ENCODE assay signal across 8 cellular contexts in the genomic region with DNA sequence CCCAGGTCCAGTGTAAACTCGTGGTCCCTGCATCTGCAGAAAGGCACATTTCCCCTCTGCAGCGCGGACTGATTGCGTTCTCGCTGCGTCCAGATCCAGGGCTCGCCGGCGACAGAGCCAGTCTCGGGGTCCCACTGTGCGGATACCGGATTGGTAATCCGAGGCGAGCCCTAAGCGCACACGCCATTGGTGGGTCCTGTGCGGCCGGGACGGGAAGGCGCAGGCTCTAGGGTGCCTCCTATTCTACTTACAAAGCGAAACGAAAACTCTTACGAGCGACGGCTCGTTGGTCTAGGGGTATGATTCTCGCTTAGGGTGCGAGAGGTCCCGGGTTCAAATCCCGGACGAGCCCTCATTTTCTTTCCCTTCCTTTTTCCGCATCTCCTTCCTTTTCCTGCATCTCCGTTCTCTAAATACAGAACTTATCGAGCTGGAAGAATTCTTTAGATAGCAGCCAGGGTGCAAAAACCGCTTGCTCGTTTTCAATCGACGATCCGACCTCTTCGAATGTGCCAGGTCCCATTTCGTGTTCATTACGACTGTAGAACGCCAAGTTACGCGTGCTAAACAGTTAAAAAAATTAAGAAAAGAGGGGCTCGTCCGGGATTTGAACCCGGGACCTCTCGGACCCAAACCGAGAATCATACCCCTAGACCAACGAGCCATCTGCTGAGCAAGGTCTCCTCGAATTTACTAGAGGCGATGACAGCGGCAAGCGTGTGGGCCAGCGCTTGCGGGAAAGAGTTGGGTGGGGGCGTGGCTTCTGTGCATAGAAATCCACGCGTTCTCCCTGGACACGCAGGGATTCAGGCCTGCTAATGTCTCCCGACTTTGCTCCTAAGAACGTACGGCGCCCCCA. TPM values are rescaled to one million over a fixed set of nuclear protein-coding genes. Genes with fewer than 3 reads are reported as not detected.
A peak's percentile ranks its signal among the peaks of the same experiment; 100 is the strongest.
DNase-seq lines count a peak whose midpoint lies in the region; ATAC-seq and TF ChIP-seq lines count a peak whose summit lies in the region.

No MANE protein-coding gene starts in this region.

- DNase-seq in NCI-H1092 (lab: John Stamatoyannopoulos, UW), result peak; percentile 82
- peak; percentile 76 for DNase-seq in SKM-1 treated with dmso at 0.1 percent for 144 hours (lab: John Stamatoyannopoulos, UW; ENCODE audit: unreplicated experiment)
- DNase-seq in activated naive CD8-positive, alpha-beta T cell treated with anti-CD3 and anti-CD28 coated beads, Interleukin-2, amount 10 ng/mL, durations not matched to agents 7 days and 5 days, result peak; percentile 92
- DNase-seq in Right ventricle myocardium superior, result peak; percentile 90
- DNase-seq in ovary, result peak; percentile 91 to 95 (median 93)

- H3K4me3 ChIP-seq in ovary (peak overlapping the region; percentile 63), thymus (ENCODE audit: low read length) (peak overlapping the region; percentile 83)

- H3K27ac Mint-ChIP-seq in activated naive CD8-positive, alpha-beta T cell treated with anti-CD3 and anti-CD28 coated beads, Interleukin-2, amount 10 ng/mL, durations not matched to agents 7 days and 5 days, result peak overlapping the region; percentile 97

- TF ChIP-seq CTCF in ovary (IDR thresholded peaks at IDR 0.05), result no peak

- H3K27ac ChIP-seq in ovary (peak overlapping the region; percentile 81 to 87), thymus (ENCODE audit: low read depth) (peak overlapping the region; percentile 78)

- H3K36me3 Mint-ChIP-seq in activated naive CD8-positive, alpha-beta T cell treated with anti-CD3 and anti-CD28 coated beads, Interleukin-2, amount 10 ng/mL, durations not matched to agents 7 days and 5 days, result peaks cover 4% of the 10 kb centered on the region

- no peaks in the 10 kb centered on the region for H3K36me3 ChIP-seq in ovary
- no peaks in the 10 kb centered on the region for H3K36me3 ChIP-seq in thymus (ENCODE audit: control insufficient read depth, insufficient read depth)

- H3K9me3 ChIP-seq in ovary, result no peaks in the 10 kb centered on the region
- H3K9me3 ChIP-seq in thymus (ENCODE audit: control insufficient read depth), result no peaks in the 10 kb centered on the region

- no peaks in the 10 kb centered on the region for H3K27me3 Mint-ChIP-seq in activated naive CD8-positive, alpha-beta T cell treated with anti-CD3 and anti-CD28 coated beads, Interleukin-2, amount 10 ng/mL, durations not matched to agents 7 days and 5 days

- TF ChIP-seq POLR2A in GM10847 (IDR thresholded peaks at IDR 0.05; ENCODE audit: extremely low read depth, insufficient read length), result peak; percentile 39
- peak; percentile 54 for TF ChIP-seq POLR2A in ovary (IDR thresholded peaks at IDR 0.05)

- ATAC-seq in HG02610 (IDR thresholded peaks at IDR 0.05; ENCODE audit: unreplicated experiment) (peak; percentile 70), Right ventricle myocardium superior (ENCODE audit: poor library complexity) (peak; percentile 86)
- ATAC-seq in activated naive CD8-positive, alpha-beta T cell treated with anti-CD3 and anti-CD28 coated beads, Interleukin-2, amount 10 ng/mL, durations not matched to agents 7 days and 5 days (ENCODE audit: low read depth), result peak; percentile 86

- H3K4me3 Mint-ChIP-seq in activated naive CD8-positive, alpha-beta T cell treated with anti-CD3 and anti-CD28 coated beads, Interleukin-2, amount 10 ng/mL, durations not matched to agents 7 days and 5 days, result peak overlapping the region; percentile 90

- intact Hi-C loops in Right ventricle myocardium superior (cut with DNase I), result loop anchor here (2.0 kb wide), 1 partner anchor 29 kb away; a partner anchor contains a TSS
- intact Hi-C loops in ovary (cut with DNase I), result loop anchor here in 1 of 4 donors (2.0 kb wide), 1 partner anchor 25 kb away; no protein-coding TSS in a partner anchor

- peaks cover 48% of the 10 kb centered on the region for H3K4me1 Mint-ChIP-seq in activated naive CD8-positive, alpha-beta T cell treated with anti-CD3 and anti-CD28 coated beads, Interleukin-2, amount 10 ng/mL, durations not matched to agents 7 days and 5 days

- no peak for TF ChIP-seq EP300 in ovary (IDR thresholded peaks at IDR 0.05)

- H3K4me1 ChIP-seq in ovary (ENCODE audit: insufficient read depth) (peaks cover 6% of the 10 kb centered on the region), thymus (ENCODE audit: control insufficient read depth, insufficient read depth, low read length) (peaks cover 11% of the 10 kb centered on the region)

- 0% methylated on average over 65 of the region's 65 CpGs for WGBS in ovary, 3 donors
- under 1% methylated on average over 65 of the region's 65 CpGs for whole genome bisulfite sequencing in thymus

- H3K27me3 ChIP-seq in ovary (no peaks in the 10 kb centered on the region), thymus (ENCODE audit: control insufficient read depth, insufficient read depth) (peaks cover 3% of the 10 kb centered on the region)

- POLR2A ChIA-PET in activated naive CD8-positive, alpha-beta T cell treated with anti-CD3 and anti-CD28 coated beads, Interleukin-2, amount 10 ng/mL, durations not matched to agents 7 days and 5 days (lab: Charles Lee), result interaction anchor here (0.5 to 4.4 kb wide), 8 partner anchors 12 to 451 kb away, joined by 3 to 47 read pairs (median 4); no protein-coding TSS in a partner anchor

- H3K9me3 Mint-ChIP-seq in activated naive CD8-positive, alpha-beta T cell treated with anti-CD3 and anti-CD28 coated beads, Interleukin-2, amount 10 ng/mL, durations not matched to agents 7 days and 5 days, result no peaks in the 10 kb centered on the region

RNA-seq across cellular contexts. Expression of a gene that starts 29.2 kb away (rescaled TPM):
- 1 to 10 TPM; 1.4 to 2.1 TPM for total RNA-seq in activated naive CD8-positive, alpha-beta T cell treated with anti-CD3 and anti-CD28 coated beads, Interleukin-2, amount 10 ng/mL, durations not matched to agents 7 days and 5 days
- total RNA-seq in Right ventricle myocardium superior (20.0 TPM), ovary (10 to 100 TPM in 1 of 7 donors, 1 to 10 TPM in 6; 2.2 to 16.4 (median 5.0) TPM)
- polyA plus RNA-seq in ovary (1 to 10 TPM; 1.1 to 1.9 TPM), thymus (1.1 TPM)

Comparison
In these comparisons a context has a peak if more than half of its experiments do, and no peak if none do; other contexts are left out.
1. Peak in every context shown above with its lines: DNase-seq, ATAC-seq, H3K4me3 ChIP-seq and H3K27ac ChIP-seq.